Comparison of ENCODE assay signal across 2 cellular contexts in the genomic region with DNA sequence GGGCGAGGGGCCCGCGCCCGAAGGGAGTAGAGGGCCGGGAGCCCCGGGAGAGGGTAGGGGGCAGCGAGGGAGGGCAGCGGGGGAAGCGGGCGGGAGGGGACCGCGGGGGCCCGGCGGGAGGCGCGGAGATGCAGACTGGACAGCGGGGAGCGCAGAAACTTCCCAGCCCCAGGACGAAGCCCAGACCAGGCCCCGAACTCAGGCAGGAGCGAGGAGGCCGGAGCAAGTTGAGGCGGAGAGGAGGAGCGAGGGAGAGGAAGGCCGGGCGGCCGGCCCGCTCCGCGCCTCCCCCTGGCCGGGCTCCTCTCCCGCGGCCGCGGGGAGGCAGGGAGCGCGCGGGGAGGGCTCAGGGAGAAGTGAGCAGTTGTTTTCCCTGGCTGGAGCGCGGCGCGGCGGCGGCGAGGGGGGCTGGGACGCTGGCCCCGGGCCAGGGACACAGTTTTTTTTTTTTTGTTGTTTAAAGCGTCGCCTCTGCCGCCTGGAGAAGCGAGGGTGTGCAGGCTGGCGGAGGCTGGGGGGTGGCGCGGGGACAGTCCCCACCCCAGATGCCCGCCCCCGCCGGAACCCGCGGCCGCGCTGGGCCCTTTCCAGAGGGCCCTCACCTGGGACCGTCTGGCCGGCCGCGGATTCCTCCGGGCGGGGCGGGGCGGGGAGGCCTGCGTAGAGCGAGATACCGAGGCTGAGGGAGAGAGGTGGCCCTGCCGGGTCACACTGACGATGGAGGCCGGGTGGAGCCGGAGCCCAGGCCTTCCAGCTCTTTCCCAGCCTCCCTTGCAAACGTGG.
TF ChIP-seq lines count a peak whose summit lies in the region.

A gene (minus strand): TSS at position 358 of the 783 bp plus-strand sequence. CDS start 400 bp downstream, outside the sequence.

TF ChIP-seq in HEK293, 187 proteins besides CTCF, POLR2A, EP300 and RAD21 (continued from another document and continues in another):
- TF ChIP-seq, protein P1, sequence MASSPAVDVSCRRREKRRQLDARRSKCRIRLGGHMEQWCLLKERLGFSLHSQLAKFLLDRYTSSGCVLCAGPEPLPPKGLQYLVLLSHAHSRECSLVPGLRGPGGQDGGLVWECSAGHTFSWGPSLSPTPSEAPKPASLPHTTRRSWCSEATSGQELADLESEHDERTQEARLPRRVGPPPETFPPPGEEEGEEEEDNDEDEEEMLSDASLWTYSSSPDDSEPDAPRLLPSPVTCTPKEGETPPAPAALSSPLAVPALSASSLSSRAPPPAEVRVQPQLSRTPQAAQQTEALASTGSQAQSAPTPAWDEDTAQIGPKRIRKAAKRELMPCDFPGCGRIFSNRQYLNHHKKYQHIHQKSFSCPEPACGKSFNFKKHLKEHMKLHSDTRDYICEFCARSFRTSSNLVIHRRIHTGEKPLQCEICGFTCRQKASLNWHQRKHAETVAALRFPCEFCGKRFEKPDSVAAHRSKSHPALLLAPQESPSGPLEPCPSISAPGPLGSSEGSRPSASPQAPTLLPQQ (tag by site-specific recombination; IDR thresholded peaks at IDR 0.05): peak; percentile 38; the same call in 1 of the 2 replicates
- TF ChIP-seq ZNF677 (tag by site-specific recombination; IDR thresholded peaks at IDR 0.05) (no peak), ZNF169 (tag by site-specific recombination; IDR thresholded peaks at IDR 0.05) (no peak), ZNF132 (tag by site-specific recombination; IDR thresholded peaks at IDR 0.05; ENCODE audit: borderline replicate concordance) (no peak), KLF10 (tag by site-specific recombination; IDR thresholded peaks at IDR 0.05) (peak; percentile 26; the same call in 1 of the 2 replicates), ZNF121 (tag by site-specific recombination; IDR thresholded peaks at IDR 0.05) (0 out of 2 replicates have a peak, but pooled peaks have one; percentile 9), ZNF544 (tag by site-specific recombination; IDR thresholded peaks at IDR 0.05) (no peak), YY1 (tag by site-specific recombination; IDR thresholded peaks at IDR 0.05) (no peak), ZFHX2 (tag by site-specific recombination; conservative IDR thresholded peaks at IDR 0.05) (peak; percentile 17; the same call in 1 of the 2 replicates), ZNF76 (tag by site-specific recombination; IDR thresholded peaks at IDR 0.05; ENCODE audit: borderline replicate concordance, low read depth) (0 out of 2 replicates have a peak, but pooled peaks have one; percentile 8), ZNF335 (tag by site-specific recombination; conservative IDR thresholded peaks at IDR 0.05) (0 out of 2 replicates have a peak, but pooled peaks have one; percentile 28), GLIS1 (tag by site-specific recombination; IDR thresholded peaks at IDR 0.05) (peak; percentile 79)
- TF ChIP-seq, protein P2, sequence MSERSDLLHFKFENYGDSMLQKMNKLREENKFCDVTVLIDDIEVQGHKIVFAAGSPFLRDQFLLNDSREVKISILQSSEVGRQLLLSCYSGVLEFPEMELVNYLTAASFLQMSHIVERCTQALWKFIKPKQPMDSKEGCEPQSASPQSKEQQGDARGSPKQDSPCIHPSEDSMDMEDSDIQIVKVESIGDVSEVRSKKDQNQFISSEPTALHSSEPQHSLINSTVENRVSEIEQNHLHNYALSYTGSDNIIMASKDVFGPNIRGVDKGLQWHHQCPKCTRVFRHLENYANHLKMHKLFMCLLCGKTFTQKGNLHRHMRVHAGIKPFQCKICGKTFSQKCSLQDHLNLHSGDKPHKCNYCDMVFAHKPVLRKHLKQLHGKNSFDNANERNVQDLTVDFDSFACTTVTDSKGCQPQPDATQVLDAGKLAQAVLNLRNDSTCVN (tag by site-specific recombination; optimal IDR thresholded peaks at IDR 0.05): peak; percentile 63
- TF ChIP-seq, protein P3, sequence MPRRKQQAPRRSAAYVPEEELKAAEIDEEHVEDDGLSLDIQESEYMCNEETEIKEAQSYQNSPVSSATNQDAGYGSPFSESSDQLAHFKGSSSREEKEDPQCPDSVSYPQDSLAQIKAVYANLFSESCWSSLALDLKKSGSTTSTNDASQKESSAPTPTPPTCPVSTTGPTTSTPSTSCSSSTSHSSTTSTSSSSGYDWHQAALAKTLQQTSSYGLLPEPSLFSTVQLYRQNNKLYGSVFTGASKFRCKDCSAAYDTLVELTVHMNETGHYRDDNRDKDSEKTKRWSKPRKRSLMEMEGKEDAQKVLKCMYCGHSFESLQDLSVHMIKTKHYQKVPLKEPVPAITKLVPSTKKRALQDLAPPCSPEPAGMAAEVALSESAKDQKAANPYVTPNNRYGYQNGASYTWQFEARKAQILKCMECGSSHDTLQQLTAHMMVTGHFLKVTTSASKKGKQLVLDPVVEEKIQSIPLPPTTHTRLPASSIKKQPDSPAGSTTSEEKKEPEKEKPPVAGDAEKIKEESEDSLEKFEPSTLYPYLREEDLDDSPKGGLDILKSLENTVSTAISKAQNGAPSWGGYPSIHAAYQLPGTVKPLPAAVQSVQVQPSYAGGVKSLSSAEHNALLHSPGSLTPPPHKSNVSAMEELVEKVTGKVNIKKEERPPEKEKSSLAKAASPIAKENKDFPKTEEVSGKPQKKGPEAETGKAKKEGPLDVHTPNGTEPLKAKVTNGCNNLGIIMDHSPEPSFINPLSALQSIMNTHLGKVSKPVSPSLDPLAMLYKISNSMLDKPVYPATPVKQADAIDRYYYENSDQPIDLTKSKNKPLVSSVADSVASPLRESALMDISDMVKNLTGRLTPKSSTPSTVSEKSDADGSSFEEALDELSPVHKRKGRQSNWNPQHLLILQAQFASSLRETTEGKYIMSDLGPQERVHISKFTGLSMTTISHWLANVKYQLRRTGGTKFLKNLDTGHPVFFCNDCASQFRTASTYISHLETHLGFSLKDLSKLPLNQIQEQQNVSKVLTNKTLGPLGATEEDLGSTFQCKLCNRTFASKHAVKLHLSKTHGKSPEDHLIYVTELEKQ (tag by site-specific recombination; IDR thresholded peaks at IDR 0.05; ENCODE audit: borderline replicate concordance): no peak
- TF ChIP-seq, protein P4, sequence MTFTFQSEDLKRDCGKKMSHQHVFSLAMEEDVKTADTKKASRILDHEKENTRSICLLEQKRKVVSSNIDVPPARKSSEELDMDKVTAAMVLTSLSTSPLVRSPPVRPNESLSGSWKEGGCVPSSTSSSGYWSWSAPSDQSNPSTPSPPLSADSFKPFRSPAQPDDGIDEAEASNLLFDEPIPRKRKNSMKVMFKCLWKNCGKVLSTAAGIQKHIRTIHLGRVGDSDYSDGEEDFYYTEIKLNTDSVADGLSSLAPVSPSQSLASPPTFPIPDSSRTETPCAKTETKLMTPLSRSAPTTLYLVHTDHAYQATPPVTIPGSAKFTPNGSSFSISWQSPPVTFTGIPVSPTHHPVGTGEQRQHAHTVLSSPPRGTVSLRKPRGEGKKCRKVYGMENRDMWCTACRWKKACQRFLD (tag by site-specific recombination; IDR thresholded peaks at IDR 0.05): no peak
- TF ChIP-seq, protein P5, sequence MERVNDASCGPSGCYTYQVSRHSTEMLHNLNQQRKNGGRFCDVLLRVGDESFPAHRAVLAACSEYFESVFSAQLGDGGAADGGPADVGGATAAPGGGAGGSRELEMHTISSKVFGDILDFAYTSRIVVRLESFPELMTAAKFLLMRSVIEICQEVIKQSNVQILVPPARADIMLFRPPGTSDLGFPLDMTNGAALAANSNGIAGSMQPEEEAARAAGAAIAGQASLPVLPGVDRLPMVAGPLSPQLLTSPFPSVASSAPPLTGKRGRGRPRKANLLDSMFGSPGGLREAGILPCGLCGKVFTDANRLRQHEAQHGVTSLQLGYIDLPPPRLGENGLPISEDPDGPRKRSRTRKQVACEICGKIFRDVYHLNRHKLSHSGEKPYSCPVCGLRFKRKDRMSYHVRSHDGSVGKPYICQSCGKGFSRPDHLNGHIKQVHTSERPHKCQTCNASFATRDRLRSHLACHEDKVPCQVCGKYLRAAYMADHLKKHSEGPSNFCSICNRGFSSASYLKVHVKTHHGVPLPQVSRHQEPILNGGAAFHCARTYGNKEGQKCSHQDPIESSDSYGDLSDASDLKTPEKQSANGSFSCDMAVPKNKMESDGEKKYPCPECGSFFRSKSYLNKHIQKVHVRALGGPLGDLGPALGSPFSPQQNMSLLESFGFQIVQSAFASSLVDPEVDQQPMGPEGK (tag by site-specific recombination; IDR thresholded peaks at IDR 0.05): peak; percentile 51; the same call in 1 of the 2 replicates

TF ChIP-seq in K562, 482 proteins besides CTCF, POLR2A, EP300 and RAD21 (continued from another document and continues in another):
- TF ChIP-seq, protein P6, sequence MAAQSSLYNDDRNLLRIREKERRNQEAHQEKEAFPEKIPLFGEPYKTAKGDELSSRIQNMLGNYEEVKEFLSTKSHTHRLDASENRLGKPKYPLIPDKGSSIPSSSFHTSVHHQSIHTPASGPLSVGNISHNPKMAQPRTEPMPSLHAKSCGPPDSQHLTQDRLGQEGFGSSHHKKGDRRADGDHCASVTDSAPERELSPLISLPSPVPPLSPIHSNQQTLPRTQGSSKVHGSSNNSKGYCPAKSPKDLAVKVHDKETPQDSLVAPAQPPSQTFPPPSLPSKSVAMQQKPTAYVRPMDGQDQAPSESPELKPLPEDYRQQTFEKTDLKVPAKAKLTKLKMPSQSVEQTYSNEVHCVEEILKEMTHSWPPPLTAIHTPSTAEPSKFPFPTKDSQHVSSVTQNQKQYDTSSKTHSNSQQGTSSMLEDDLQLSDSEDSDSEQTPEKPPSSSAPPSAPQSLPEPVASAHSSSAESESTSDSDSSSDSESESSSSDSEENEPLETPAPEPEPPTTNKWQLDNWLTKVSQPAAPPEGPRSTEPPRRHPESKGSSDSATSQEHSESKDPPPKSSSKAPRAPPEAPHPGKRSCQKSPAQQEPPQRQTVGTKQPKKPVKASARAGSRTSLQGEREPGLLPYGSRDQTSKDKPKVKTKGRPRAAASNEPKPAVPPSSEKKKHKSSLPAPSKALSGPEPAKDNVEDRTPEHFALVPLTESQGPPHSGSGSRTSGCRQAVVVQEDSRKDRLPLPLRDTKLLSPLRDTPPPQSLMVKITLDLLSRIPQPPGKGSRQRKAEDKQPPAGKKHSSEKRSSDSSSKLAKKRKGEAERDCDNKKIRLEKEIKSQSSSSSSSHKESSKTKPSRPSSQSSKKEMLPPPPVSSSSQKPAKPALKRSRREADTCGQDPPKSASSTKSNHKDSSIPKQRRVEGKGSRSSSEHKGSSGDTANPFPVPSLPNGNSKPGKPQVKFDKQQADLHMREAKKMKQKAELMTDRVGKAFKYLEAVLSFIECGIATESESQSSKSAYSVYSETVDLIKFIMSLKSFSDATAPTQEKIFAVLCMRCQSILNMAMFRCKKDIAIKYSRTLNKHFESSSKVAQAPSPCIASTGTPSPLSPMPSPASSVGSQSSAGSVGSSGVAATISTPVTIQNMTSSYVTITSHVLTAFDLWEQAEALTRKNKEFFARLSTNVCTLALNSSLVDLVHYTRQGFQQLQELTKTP (IDR thresholded peaks at IDR 0.05; ENCODE audit: low read depth in 1 of 2, partially characterized antibody in 2 of 2): no peak
- TF ChIP-seq GABPA (tag; conservative IDR thresholded peaks at IDR 0.05; ENCODE audit: low read depth): no peak
- TF ChIP-seq, protein P7, sequence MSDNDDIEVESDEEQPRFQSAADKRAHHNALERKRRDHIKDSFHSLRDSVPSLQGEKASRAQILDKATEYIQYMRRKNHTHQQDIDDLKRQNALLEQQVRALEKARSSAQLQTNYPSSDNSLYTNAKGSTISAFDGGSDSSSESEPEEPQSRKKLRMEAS (CRISPR knock-in tag; IDR thresholded peaks at IDR 0.05): no peak
- peak; percentile 76 for TF ChIP-seq CXXC5 (CRISPR knock-in tag; IDR thresholded peaks at IDR 0.05)
- TF ChIP-seq MYC (IDR thresholded peaks at IDR 0.05; ENCODE audit: low read depth, low read length): peak; percentile 50; the same call in 1 of the 2 replicates
- TF ChIP-seq MYC (CRISPR knock-in tag; IDR thresholded peaks at IDR 0.05; ENCODE audit: borderline replicate concordance, low read depth): no peak
- TF ChIP-seq GTF2F1 (IDR thresholded peaks at IDR 0.05; ENCODE audit: low read depth, low read length): no peak
- TF ChIP-seq CHD1 (IDR thresholded peaks at IDR 0.05; ENCODE audit: low read length): no peak
- TF ChIP-seq POLR2AphosphoS5 (IDR thresholded peaks at IDR 0.05; ENCODE audit: control insufficient read depth, insufficient read depth, low read depth, low read length): no peak
- no peak for TF ChIP-seq ZNF57 (CRISPR knock-in tag; IDR thresholded peaks at IDR 0.05)
- peak; percentile 74 for TF ChIP-seq RBFOX2 (IDR thresholded peaks at IDR 0.05; ENCODE audit: low read depth, low read length)
- no peak for TF ChIP-seq HNRNPLL (IDR thresholded peaks at IDR 0.05; ENCODE audit: low read depth, low read length, poor library complexity, severe bottlenecking)
- no peak for TF ChIP-seq FOXP1 (CRISPR knock-in tag; IDR thresholded peaks at IDR 0.05)
- TF ChIP-seq, protein P8, sequence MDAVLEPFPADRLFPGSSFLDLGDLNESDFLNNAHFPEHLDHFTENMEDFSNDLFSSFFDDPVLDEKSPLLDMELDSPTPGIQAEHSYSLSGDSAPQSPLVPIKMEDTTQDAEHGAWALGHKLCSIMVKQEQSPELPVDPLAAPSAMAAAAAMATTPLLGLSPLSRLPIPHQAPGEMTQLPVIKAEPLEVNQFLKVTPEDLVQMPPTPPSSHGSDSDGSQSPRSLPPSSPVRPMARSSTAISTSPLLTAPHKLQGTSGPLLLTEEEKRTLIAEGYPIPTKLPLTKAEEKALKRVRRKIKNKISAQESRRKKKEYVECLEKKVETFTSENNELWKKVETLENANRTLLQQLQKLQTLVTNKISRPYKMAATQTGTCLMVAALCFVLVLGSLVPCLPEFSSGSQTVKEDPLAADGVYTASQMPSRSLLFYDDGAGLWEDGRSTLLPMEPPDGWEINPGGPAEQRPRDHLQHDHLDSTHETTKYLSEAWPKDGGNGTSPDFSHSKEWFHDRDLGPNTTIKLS (IDR thresholded peaks at IDR 0.05; ENCODE audit: borderline replicate concordance, low read depth): no peak
- 0 out of 2 replicates have a peak, but pooled peaks have one; percentile 6 for TF ChIP-seq ATF7 (IDR thresholded peaks at IDR 0.05)
- TF ChIP-seq MTA1 (IDR thresholded peaks at IDR 0.05; ENCODE audit: borderline replicate concordance): no peak
- TF ChIP-seq, protein P9, sequence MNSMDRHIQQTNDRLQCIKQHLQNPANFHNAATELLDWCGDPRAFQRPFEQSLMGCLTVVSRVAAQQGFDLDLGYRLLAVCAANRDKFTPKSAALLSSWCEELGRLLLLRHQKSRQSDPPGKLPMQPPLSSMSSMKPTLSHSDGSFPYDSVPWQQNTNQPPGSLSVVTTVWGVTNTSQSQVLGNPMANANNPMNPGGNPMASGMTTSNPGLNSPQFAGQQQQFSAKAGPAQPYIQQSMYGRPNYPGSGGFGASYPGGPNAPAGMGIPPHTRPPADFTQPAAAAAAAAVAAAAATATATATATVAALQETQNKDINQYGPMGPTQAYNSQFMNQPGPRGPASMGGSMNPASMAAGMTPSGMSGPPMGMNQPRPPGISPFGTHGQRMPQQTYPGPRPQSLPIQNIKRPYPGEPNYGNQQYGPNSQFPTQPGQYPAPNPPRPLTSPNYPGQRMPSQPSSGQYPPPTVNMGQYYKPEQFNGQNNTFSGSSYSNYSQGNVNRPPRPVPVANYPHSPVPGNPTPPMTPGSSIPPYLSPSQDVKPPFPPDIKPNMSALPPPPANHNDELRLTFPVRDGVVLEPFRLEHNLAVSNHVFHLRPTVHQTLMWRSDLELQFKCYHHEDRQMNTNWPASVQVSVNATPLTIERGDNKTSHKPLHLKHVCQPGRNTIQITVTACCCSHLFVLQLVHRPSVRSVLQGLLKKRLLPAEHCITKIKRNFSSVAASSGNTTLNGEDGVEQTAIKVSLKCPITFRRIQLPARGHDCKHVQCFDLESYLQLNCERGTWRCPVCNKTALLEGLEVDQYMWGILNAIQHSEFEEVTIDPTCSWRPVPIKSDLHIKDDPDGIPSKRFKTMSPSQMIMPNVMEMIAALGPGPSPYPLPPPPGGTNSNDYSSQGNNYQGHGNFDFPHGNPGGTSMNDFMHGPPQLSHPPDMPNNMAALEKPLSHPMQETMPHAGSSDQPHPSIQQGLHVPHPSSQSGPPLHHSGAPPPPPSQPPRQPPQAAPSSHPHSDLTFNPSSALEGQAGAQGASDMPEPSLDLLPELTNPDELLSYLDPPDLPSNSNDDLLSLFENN (IDR thresholded peaks at IDR 0.05; ENCODE audit: low read depth in 2 of 2, low read length in 2 of 2): no peak
- TF ChIP-seq HSF4 (CRISPR knock-in tag; IDR thresholded peaks at IDR 0.05; ENCODE audit: borderline replicate concordance): no peak
